In genomic region chr18:21741511-21742322, GRCh38 we compare ENCODE assay signal across 1 cellular context.
TF ChIP-seq lines count a peak whose summit lies in the region.

No MANE protein-coding gene starts in this region.

TF ChIP-seq in HCT116, 20 proteins besides CTCF, POLR2A, EP300 and RAD21 (continued from another document):
- TF ChIP-seq ZBTB33 (IDR thresholded peaks at IDR 0.05; ENCODE audit: extremely low read depth, insufficient replicate concordance, low read length) (no peak), EGR1 (IDR thresholded peaks at IDR 0.05; ENCODE audit: low read depth) (no peak)
